1 cellular context compared by ENCODE assay signal in genomic region chr6:43833996-43834390, GRCh38.
TF ChIP-seq lines count a peak whose summit lies in the region.

No MANE protein-coding gene starts in this region.

TF ChIP-seq in GM23338, 12 proteins besides CTCF, POLR2A, EP300 and RAD21 (continued from another document):
- TF ChIP-seq ZNF462 (CRISPR knock-in tag; IDR thresholded peaks at IDR 0.05) (no peak), CREB1 (CRISPR knock-in tag; IDR thresholded peaks at IDR 0.05; ENCODE audit: low read depth) (no peak), ZNF114 (CRISPR knock-in tag; IDR thresholded peaks at IDR 0.05) (no peak), REST (IDR thresholded peaks at IDR 0.05; ENCODE audit: unreplicated experiment) (no peak), NANOG (IDR thresholded peaks at IDR 0.05; ENCODE audit: borderline replicate concordance) (no peak)
